In the genomic region with DNA sequence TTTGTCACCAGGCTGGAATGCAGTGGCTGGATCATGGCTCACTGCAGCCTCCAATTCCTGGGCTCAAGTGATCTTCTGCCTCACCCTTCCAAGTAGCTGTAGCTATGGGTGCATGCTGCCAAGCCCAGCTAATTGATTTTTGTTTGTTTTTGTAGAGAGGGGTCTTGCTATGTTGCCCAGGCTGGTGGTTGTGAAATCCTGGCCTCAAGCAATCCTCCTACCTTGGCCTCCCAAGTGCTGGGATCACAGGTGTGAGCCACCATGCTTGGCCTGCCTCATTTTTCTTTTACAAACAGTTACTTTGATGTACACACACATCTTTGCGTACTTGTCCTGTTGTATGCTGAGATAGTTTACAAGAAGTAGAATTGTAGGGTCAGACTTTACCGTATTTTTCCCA, we compare ENCODE assay signal across 2 cellular contexts.
TF ChIP-seq lines count a peak whose summit lies in the region.

No MANE protein-coding gene starts in this region.

TF ChIP-seq in HepG2, 621 proteins besides CTCF, POLR2A, EP300 and RAD21 (continues in another document):
- TF ChIP-seq ZNF10 (CRISPR knock-in tag; IDR thresholded peaks at IDR 0.05; ENCODE audit: borderline replicate concordance, low read depth) (no peak), ZNF17 (CRISPR knock-in tag; IDR thresholded peaks at IDR 0.05) (no peak), PCBP1 (IDR thresholded peaks at IDR 0.05; ENCODE audit: borderline replicate concordance, low read depth, low read length) (no peak), CHD4 (IDR thresholded peaks at IDR 0.05; ENCODE audit: borderline replicate concordance, low read length) (no peak), HNRNPL (IDR thresholded peaks at IDR 0.05; ENCODE audit: low read depth, low read length) (no peak), ZNF605 (CRISPR knock-in tag; IDR thresholded peaks at IDR 0.05) (no peak), ZNF883 (CRISPR knock-in tag; IDR thresholded peaks at IDR 0.05; ENCODE audit: not compliant biosample characterization) (no peak), ZNF121 (CRISPR knock-in tag; IDR thresholded peaks at IDR 0.05) (peak; percentile 97), ZBTB42 (CRISPR knock-in tag; IDR thresholded peaks at IDR 0.05) (no peak), RBM22 (optimal IDR thresholded peaks at IDR 0.05; ENCODE audit: low read length) (peak; percentile 13), NR2C2 (CRISPR knock-in tag; IDR thresholded peaks at IDR 0.05; ENCODE audit: borderline replicate concordance) (no peak), GABPB1 (CRISPR knock-in tag; IDR thresholded peaks at IDR 0.05) (no peak), ZNF839 (CRISPR knock-in tag; IDR thresholded peaks at IDR 0.05; ENCODE audit: borderline replicate concordance) (no peak), ZNF432 (CRISPR knock-in tag; IDR thresholded peaks at IDR 0.05; ENCODE audit: borderline replicate concordance) (no peak), MBNL3 (CRISPR knock-in tag; conservative IDR thresholded peaks at IDR 0.05) (no peak), KLF9 (CRISPR knock-in tag; IDR thresholded peaks at IDR 0.05; ENCODE audit: low read depth) (no peak), JDP2 (CRISPR knock-in tag; IDR thresholded peaks at IDR 0.05; ENCODE audit: borderline replicate concordance) (no peak), ZMYM3 (CRISPR knock-in tag; IDR thresholded peaks at IDR 0.05) (0 out of 2 replicates have a peak, but pooled peaks have one; percentile 28), ZNF263 (CRISPR knock-in tag; IDR thresholded peaks at IDR 0.05) (no peak), ZNF34 (CRISPR knock-in tag; IDR thresholded peaks at IDR 0.05; ENCODE audit: borderline replicate concordance) (no peak), HIVEP1 (CRISPR knock-in tag; IDR thresholded peaks at IDR 0.05) (no peak), GFI1 (CRISPR knock-in tag; IDR thresholded peaks at IDR 0.05; ENCODE audit: borderline replicate concordance) (no peak), REPIN1 (CRISPR knock-in tag; IDR thresholded peaks at IDR 0.05; ENCODE audit: borderline replicate concordance, low read depth) (no peak), ZFY (CRISPR knock-in tag; IDR thresholded peaks at IDR 0.05) (no peak), HNF4G (IDR thresholded peaks at IDR 0.05; ENCODE audit: borderline replicate concordance, low read depth, low read length) (no peak), HNF4G (CRISPR knock-in tag; IDR thresholded peaks at IDR 0.05; ENCODE audit: borderline replicate concordance, low read depth) (no peak)
- TF ChIP-seq, protein P1, sequence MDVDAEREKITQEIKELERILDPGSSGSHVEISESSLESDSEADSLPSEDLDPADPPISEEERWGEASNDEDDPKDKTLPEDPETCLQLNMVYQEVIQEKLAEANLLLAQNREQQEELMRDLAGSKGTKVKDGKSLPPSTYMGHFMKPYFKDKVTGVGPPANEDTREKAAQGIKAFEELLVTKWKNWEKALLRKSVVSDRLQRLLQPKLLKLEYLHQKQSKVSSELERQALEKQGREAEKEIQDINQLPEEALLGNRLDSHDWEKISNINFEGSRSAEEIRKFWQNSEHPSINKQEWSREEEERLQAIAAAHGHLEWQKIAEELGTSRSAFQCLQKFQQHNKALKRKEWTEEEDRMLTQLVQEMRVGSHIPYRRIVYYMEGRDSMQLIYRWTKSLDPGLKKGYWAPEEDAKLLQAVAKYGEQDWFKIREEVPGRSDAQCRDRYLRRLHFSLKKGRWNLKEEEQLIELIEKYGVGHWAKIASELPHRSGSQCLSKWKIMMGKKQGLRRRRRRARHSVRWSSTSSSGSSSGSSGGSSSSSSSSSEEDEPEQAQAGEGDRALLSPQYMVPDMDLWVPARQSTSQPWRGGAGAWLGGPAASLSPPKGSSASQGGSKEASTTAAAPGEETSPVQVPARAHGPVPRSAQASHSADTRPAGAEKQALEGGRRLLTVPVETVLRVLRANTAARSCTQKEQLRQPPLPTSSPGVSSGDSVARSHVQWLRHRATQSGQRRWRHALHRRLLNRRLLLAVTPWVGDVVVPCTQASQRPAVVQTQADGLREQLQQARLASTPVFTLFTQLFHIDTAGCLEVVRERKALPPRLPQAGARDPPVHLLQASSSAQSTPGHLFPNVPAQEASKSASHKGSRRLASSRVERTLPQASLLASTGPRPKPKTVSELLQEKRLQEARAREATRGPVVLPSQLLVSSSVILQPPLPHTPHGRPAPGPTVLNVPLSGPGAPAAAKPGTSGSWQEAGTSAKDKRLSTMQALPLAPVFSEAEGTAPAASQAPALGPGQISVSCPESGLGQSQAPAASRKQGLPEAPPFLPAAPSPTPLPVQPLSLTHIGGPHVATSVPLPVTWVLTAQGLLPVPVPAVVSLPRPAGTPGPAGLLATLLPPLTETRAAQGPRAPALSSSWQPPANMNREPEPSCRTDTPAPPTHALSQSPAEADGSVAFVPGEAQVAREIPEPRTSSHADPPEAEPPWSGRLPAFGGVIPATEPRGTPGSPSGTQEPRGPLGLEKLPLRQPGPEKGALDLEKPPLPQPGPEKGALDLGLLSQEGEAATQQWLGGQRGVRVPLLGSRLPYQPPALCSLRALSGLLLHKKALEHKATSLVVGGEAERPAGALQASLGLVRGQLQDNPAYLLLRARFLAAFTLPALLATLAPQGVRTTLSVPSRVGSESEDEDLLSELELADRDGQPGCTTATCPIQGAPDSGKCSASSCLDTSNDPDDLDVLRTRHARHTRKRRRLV (CRISPR knock-in tag; IDR thresholded peaks at IDR 0.05) = no peak
- TF ChIP-seq, protein P2, sequence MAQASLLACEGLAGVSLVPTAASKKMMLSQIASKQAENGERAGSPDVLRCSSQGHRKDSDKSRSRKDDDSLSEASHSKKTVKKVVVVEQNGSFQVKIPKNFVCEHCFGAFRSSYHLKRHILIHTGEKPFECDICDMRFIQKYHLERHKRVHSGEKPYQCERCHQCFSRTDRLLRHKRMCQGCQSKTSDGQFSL (CRISPR knock-in tag; IDR thresholded peaks at IDR 0.05) = no peak
- TF ChIP-seq, protein P3, sequence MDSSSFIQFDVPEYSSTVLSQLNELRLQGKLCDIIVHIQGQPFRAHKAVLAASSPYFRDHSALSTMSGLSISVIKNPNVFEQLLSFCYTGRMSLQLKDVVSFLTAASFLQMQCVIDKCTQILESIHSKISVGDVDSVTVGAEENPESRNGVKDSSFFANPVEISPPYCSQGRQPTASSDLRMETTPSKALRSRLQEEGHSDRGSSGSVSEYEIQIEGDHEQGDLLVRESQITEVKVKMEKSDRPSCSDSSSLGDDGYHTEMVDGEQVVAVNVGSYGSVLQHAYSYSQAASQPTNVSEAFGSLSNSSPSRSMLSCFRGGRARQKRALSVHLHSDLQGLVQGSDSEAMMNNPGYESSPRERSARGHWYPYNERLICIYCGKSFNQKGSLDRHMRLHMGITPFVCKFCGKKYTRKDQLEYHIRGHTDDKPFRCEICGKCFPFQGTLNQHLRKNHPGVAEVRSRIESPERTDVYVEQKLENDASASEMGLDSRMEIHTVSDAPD (CRISPR knock-in tag; IDR thresholded peaks at IDR 0.05) = no peak

TF ChIP-seq in HEK293, 187 proteins besides CTCF, POLR2A, EP300 and RAD21:
- TF ChIP-seq ZNF510 (tag by site-specific recombination; IDR thresholded peaks at IDR 0.05; ENCODE audit: insufficient replicate concordance) = no peak
- no peak for TF ChIP-seq ZNF660 (tag by site-specific recombination; IDR thresholded peaks at IDR 0.05)
- TF ChIP-seq ZNF174 (tag by site-specific recombination; IDR thresholded peaks at IDR 0.05) = no peak
- TF ChIP-seq YY1 (tag by site-specific recombination; IDR thresholded peaks at IDR 0.05) = no peak
- no peak for TF ChIP-seq ZSCAN16 (tag by site-specific recombination; IDR thresholded peaks at IDR 0.05)
- no peak for TF ChIP-seq ZNF19 (tag by site-specific recombination; IDR thresholded peaks at IDR 0.05; ENCODE audit: low read depth)
- peak; percentile 93 for TF ChIP-seq ZNF121 (tag by site-specific recombination; IDR thresholded peaks at IDR 0.05)
- TF ChIP-seq ZNF768 (tag by site-specific recombination; IDR thresholded peaks at IDR 0.05) = no peak
